Comparison of ENCODE assay signal across 25 cellular contexts in the genomic region with DNA sequence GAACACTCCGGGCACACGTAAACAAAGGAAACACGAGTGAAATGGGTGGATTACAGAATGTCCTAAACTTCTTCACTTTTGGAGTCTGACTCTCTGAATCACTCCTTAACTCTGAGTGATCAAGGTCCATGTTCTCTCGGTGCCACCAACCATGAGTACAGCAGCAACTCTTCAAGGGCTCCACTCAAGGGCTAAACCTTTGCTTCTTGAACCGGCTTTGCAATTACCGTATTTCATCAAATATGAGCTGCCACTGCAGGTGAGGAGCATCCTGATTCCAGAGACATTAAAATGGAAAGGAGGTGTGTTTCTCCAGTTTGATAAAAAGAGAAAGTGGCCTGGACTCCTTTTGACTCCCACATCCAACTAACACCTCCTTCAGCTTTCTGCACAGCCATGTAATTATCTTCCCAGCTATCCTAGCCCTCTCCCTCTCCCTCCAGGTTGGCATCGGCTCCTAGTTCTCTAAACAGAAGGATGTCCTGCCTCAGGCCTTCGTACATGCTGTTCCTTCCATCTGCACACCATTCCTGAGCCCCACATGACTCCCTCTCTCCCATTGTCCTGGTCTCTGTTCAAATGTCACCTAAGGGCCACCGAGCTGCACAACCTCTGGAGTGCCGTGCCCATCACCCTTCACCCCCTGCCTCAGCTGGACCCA.
DNase-seq lines count a peak whose midpoint lies in the region; ATAC-seq, FAIRE-seq and TF ChIP-seq lines count a peak whose summit lies in the region.
"Had no signal": no experiment of that assay in that cellular context is flagged by ENCODE, and none has a peak within 500 bp of the region (broad histone marks: within the 10 kb centered on the region; RNA-seq: fewer than 3 reads in every experiment).

No MANE protein-coding gene starts in this region.

- ATAC-seq in HepG2: no peak
- no peak for ATAC-seq in right lobe of liver
- ATAC-seq in upper lobe of right lung: peak; percentile 47
- ATAC-seq in HG02840 (IDR thresholded peaks at IDR 0.05; ENCODE audit: low FRiP score, unreplicated experiment): no peak
- ATAC-seq in foreskin keratinocyte: no peak
- ATAC-seq: A549, GM23338, Panc1 had no signal

- H2AFZ ChIP-seq in HepG2 (ENCODE audit: low read length) (no peak overlapping the region), neural progenitor cell (replicated peaks) (peak overlapping the region; percentile 12)
- H2AFZ ChIP-seq: GM23338 had no signal

- no peak overlapping the region for H3K27ac ChIP-seq in HepG2 (ENCODE audit: extremely low read length, insufficient read depth, low read length)
- H3K27ac ChIP-seq in right lobe of liver: no peak overlapping the region
- no peak overlapping the region for H3K27ac ChIP-seq in neural progenitor cell
- H3K27ac ChIP-seq in upper lobe of right lung: no peak overlapping the region
- no peak overlapping the region for H3K27ac ChIP-seq in foreskin keratinocyte
- H3K27ac ChIP-seq: A549, SJCRH30 had no signal

- no peak for TF ChIP-seq EP300 in HepG2 (IDR thresholded peaks at IDR 0.05; ENCODE audit: low read depth in 2 of 2, low read length in 2 of 2)
- no peak for TF ChIP-seq EP300 in HepG2 (CRISPR knock-in tag; IDR thresholded peaks at IDR 0.05; ENCODE audit: borderline replicate concordance)

- H3K27me3 Mint-ChIP-seq in neural progenitor cell (ENCODE audit: insufficient read depth, low read depth): peaks cover 7% of the 10 kb centered on the region
- H3K27me3 Mint-ChIP-seq: CD4-positive, alpha-beta T cell had no signal

- H3F3A ChIP-seq in neural progenitor cell (ENCODE audit: low read depth): peaks cover 9% of the 10 kb centered on the region

- H3K9me3 ChIP-seq in HepG2 (ENCODE audit: low read length) (no peaks in the 10 kb centered on the region), right lobe of liver (no peaks in the 10 kb centered on the region), neural progenitor cell (ENCODE audit: low read depth) (no peaks in the 10 kb centered on the region), upper lobe of right lung (no peaks in the 10 kb centered on the region)
- H3K9me3 ChIP-seq: A549, BE2C, SJCRH30 had no signal

- H3K79me2 ChIP-seq in HepG2 (ENCODE audit: insufficient read depth, low read length) (no peaks in the 10 kb centered on the region), neural progenitor cell (ENCODE audit: low read depth) (no peaks in the 10 kb centered on the region)

- peak overlapping the region; percentile 74 for H3K4me2 ChIP-seq in HepG2 (ENCODE audit: low read depth, low read length)
- no peak overlapping the region for H3K4me2 ChIP-seq in neural progenitor cell
- H3K4me2 ChIP-seq: A549, GM23338 had no signal

- H3K4me1 Mint-ChIP-seq in neural progenitor cell: peaks cover 17% of the 10 kb centered on the region
- H3K4me1 Mint-ChIP-seq: GM23338 had no signal

- no TSS peak for BruUV-seq in HepG2 (replicated peaks; lab: Mats Ljungman, UMichigan)

- no peaks in the 10 kb centered on the region for H3K9me3 Mint-ChIP-seq in neural progenitor cell
- H3K9me3 Mint-ChIP-seq: CD4-positive, alpha-beta T cell; GM23338 had no signal

- 40% methylated on average over 10 of the region's 10 CpGs for WGBS in HepG2 (ENCODE audit: low lambda C conversion rate)
- 60% methylated on average over 10 of the region's 10 CpGs for WGBS in right lobe of liver (ENCODE audit: insufficient coverage, low coverage, low lambda C conversion rate, missing lambda C conversion rate)

- H3K4me1 ChIP-seq in HepG2 (ENCODE audit: insufficient read depth, low read length): peaks cover 59% of the 10 kb centered on the region
- peaks cover 0 to 6% (median 3%) of the 10 kb centered on the region in 4 donors for H3K4me1 ChIP-seq in right lobe of liver
- peaks cover 10% of the 10 kb centered on the region for H3K4me1 ChIP-seq in neural progenitor cell
- H3K4me1 ChIP-seq in upper lobe of right lung: peaks cover 18% of the 10 kb centered on the region
- H3K4me1 ChIP-seq in foreskin keratinocyte: no peaks in the 10 kb centered on the region
- H3K4me1 ChIP-seq: A549 had no signal

- H3K36me3 ChIP-seq in HepG2 (replicated peaks in 1 of 2; ENCODE audit: control insufficient read depth in 1 of 2, insufficient read depth in 2 of 2, low read length in 2 of 2): no peaks in the 10 kb centered on the region
- no peaks in the 10 kb centered on the region for H3K36me3 ChIP-seq in right lobe of liver
- H3K36me3 ChIP-seq in neural progenitor cell: no peaks in the 10 kb centered on the region
- no peaks in the 10 kb centered on the region for H3K36me3 ChIP-seq in upper lobe of right lung
- H3K36me3 ChIP-seq: BE2C, SJCRH30 had no signal

- no peak for DNase-seq in HepG2 (ENCODE audit: low spot score)
- DNase-seq in right lobe of liver: no peak
- peak; percentile 20 for DNase-seq in NCI-H510A treated with DMSO at 0.1 percent for 48 hours (lab: John Stamatoyannopoulos, UW)
- no peak for DNase-seq in neural progenitor cell (ENCODE audit: low spot score)
- DNase-seq in upper lobe of right lung: no peak
- no peak for DNase-seq in SK-N-DZ (ENCODE audit: low spot score)
- no peak for DNase-seq in foreskin keratinocyte
- DNase-seq: BE2C; CD4-positive, alpha-beta T cell; COR-L47; HCEC 1CT; Kasumi-1; NCI-H1048; NCI-H1436; NCI-H187 treated with DMSO at 0.1 percent for 48 hours; NCI-H2171 treated with DMSO at 0.1 percent for 48 hours; NCI-H748 treated with DMSO at 0.1 percent for 48 hours; NK-92 treated with Interleukin-12 subunit alpha and Interleukin-12 subunit beta, amount 100 ng/mL, for 24 hours; SJCRH30; T-helper 1 cell had no signal

- CTCF ChIA-PET in HepG2 (lab: Yijun Ruan, JAX; ENCODE audit: low intra/inter-chr PET ratio, low total read pairs): interaction anchor here (4.5 kb wide), 1 partner anchor 25 kb away, joined by 57 read pairs; no protein-coding TSS in a partner anchor

- H3K27ac Mint-ChIP-seq in neural progenitor cell: no peak overlapping the region
- H3K27ac Mint-ChIP-seq: CD4-positive, alpha-beta T cell; GM23338 had no signal

- H3K4me3 ChIP-seq in HepG2 (replicated peaks in 1 of 3; ENCODE audit: insufficient read depth in 1 of 3, low read depth in 2 of 3, low read length in 3 of 3): 0 out of 6 replicates have a peak overlapping the region, but pooled peaks of 1 of the 3 experiments have one; percentile 65
- no peak overlapping the region for H3K4me3 ChIP-seq in right lobe of liver
- no peak overlapping the region for H3K4me3 ChIP-seq in neural progenitor cell
- no peak overlapping the region for H3K4me3 ChIP-seq in upper lobe of right lung
- H3K4me3 ChIP-seq: A549, GM23338, SJCRH30 had no signal

- TF ChIP-seq CTCF in HepG2 (CRISPR knock-in tag; IDR thresholded peaks at IDR 0.05) (no peak), right lobe of liver (IDR thresholded peaks at IDR 0.05) (no peak), neural progenitor cell (IDR thresholded peaks at IDR 0.05) (no peak), upper lobe of right lung (IDR thresholded peaks at IDR 0.05) (no peak), foreskin keratinocyte (conservative IDR thresholded peaks at IDR 0.05) (no peak)

- peak; percentile 80 for FAIRE-seq in HepG2 (lab: Jason Lieb, UNC)
- FAIRE-seq: A549, G401.6 had no signal

- H4K20me1 ChIP-seq in HepG2 (ENCODE audit: insufficient read depth, low read length): no peaks in the 10 kb centered on the region
- H4K20me1 ChIP-seq in neural progenitor cell (ENCODE audit: low read depth): no peaks in the 10 kb centered on the region

- in situ Hi-C loops in HepG2 (cut with HindIII; ENCODE audit: extremely low pct_ligation_motif_present, low pct_unique_long_range_greater_than_20kb): no loop called here

- H3K27me3 ChIP-seq in HepG2 (ENCODE audit: control insufficient read depth in 1 of 2, insufficient read depth in 2 of 2, low read length in 2 of 2) (no peaks in the 10 kb centered on the region; a peak in 1 of 5 replicates), right lobe of liver (no peaks in the 10 kb centered on the region), neural progenitor cell (no peaks in the 10 kb centered on the region), upper lobe of right lung (no peaks in the 10 kb centered on the region), foreskin keratinocyte (peaks cover 4% of the 10 kb centered on the region)
- H3K27me3 ChIP-seq: BE2C, SJCRH30 had no signal

- no peak overlapping the region for H3K4me3 Mint-ChIP-seq in neural progenitor cell
- H3K4me3 Mint-ChIP-seq: CD4-positive, alpha-beta T cell; GM23338 had no signal

- intact Hi-C loops in HepG2 (cut with micrococcal nuclease; ENCODE audit: unreplicated experiment): no loop called here
- intact Hi-C loops in right lobe of liver (cut with DNase I): no loop called here
- intact Hi-C loops in upper lobe of right lung (cut with DNase I): loop anchor here (5.0 kb wide), 1 partner anchor 193 kb away; no protein-coding TSS in a partner anchor

- H3K36me3 Mint-ChIP-seq in neural progenitor cell: no peaks in the 10 kb centered on the region

- TF ChIP-seq POLR2A in HepG2 (IDR thresholded peaks at IDR 0.05; ENCODE audit: insufficient read depth in 1 of 2, low read depth in 2 of 2, low read length in 2 of 2): no peak
- no peak for TF ChIP-seq POLR2A in right lobe of liver (IDR thresholded peaks at IDR 0.05)

- TF ChIP-seq RAD21 in HepG2 (CRISPR knock-in tag; IDR thresholded peaks at IDR 0.05): no peak

- H3K9ac ChIP-seq in HepG2 (ENCODE audit: insufficient read depth, low read depth, low read length) (peak overlapping the region; percentile 27; the same call in 1 of the 2 replicates), neural progenitor cell (no peak overlapping the region)

- POLR2A ChIA-PET in HepG2 (lab: Yijun Ruan, JAX): no interaction called here

TF ChIP-seq in HepG2, 621 proteins besides CTCF, POLR2A, EP300 and RAD21 (continues in another document):
- TF ChIP-seq, protein P1, sequence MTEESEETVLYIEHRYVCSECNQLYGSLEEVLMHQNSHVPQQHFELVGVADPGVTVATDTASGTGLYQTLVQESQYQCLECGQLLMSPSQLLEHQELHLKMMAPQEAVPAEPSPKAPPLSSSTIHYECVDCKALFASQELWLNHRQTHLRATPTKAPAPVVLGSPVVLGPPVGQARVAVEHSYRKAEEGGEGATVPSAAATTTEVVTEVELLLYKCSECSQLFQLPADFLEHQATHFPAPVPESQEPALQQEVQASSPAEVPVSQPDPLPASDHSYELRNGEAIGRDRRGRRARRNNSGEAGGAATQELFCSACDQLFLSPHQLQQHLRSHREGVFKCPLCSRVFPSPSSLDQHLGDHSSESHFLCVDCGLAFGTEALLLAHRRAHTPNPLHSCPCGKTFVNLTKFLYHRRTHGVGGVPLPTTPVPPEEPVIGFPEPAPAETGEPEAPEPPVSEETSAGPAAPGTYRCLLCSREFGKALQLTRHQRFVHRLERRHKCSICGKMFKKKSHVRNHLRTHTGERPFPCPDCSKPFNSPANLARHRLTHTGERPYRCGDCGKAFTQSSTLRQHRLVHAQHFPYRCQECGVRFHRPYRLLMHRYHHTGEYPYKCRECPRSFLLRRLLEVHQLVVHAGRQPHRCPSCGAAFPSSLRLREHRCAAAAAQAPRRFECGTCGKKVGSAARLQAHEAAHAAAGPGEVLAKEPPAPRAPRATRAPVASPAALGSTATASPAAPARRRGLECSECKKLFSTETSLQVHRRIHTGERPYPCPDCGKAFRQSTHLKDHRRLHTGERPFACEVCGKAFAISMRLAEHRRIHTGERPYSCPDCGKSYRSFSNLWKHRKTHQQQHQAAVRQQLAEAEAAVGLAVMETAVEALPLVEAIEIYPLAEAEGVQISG (CRISPR knock-in tag; IDR thresholded peaks at IDR 0.05): no peak
- TF ChIP-seq ZNF709 (CRISPR knock-in tag; IDR thresholded peaks at IDR 0.05) (no peak), RXRA (CRISPR knock-in tag; IDR thresholded peaks at IDR 0.05) (no peak)
